ENCODE assay signal across 14 cellular contexts in the genomic region with DNA sequence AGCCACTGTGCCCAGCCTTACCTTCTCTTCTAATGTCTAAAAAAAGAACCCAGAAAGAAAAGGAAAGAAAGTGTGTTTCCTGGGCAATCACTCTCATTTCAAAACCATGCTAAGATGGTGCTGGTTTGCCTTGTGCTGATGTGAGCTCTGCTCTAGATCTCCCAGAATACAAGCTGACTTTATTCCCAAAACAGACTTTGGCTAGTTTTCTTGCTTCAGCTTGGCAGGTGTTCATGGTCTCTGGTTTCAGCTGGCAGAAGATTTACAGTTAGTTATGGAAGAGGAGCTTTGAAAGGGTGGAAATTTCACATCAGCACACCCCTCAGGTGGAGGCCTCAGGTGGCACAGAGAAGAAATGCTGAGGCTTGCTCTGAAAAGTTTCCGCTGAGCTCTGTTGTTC. TPM values are rescaled to one million over a fixed set of nuclear protein-coding genes. Genes with fewer than 3 reads are reported as not detected.
DNase-seq lines count a peak whose midpoint lies in the region; TF ChIP-seq lines count a peak whose summit lies in the region.
"Had no signal": no experiment of that assay in that cellular context is flagged by ENCODE, and none has a peak within 500 bp of the region (broad histone marks: within the 10 kb centered on the region; RNA-seq: fewer than 3 reads in every experiment).

No MANE protein-coding gene starts in this region.

- WGBS in esophagus muscularis mucosa: 86% methylated on average over 1 of the region's 1 CpG
- WGBS in stomach, 5 donors: 94 to 100% (median 96%) methylated on average over 1 of the region's 1 CpG
- 100% methylated on average over 1 of the region's 1 CpG for WGBS in mesenchymal stem cell

- H3K4me3 ChIP-seq in esophagus muscularis mucosa (no peak overlapping the region), stomach (no peak overlapping the region), mesenchymal stem cell (ENCODE audit: insufficient read depth in 1 of 2, low read depth in 1 of 2, low read length in 2 of 2) (no peak overlapping the region), MG63 (no peak overlapping the region)
- H3K4me3 ChIP-seq: K562 had no signal

- H2AFZ ChIP-seq in mesenchymal stem cell (ENCODE audit: low read depth, low read length): no peak overlapping the region

- no peak overlapping the region for H3K18ac ChIP-seq in mesenchymal stem cell (ENCODE audit: low read depth in 1 of 2, low read length in 2 of 2)

- H3K9ac ChIP-seq in mesenchymal stem cell (ENCODE audit: low read length): no peak overlapping the region

- H3K36me3 ChIP-seq in esophagus muscularis mucosa: no peaks in the 10 kb centered on the region
- H3K36me3 ChIP-seq in stomach: no peaks in the 10 kb centered on the region
- H3K36me3 ChIP-seq in mesenchymal stem cell (ENCODE audit: control insufficient read depth in 1 of 2, insufficient read depth in 2 of 2, low read depth in 1 of 2, low read length in 2 of 2): no peaks in the 10 kb centered on the region
- H3K36me3 ChIP-seq in MG63: no peaks in the 10 kb centered on the region

- H4K8ac ChIP-seq in mesenchymal stem cell (ENCODE audit: low read length): no peak overlapping the region

- TF ChIP-seq POLR2A in esophagus muscularis mucosa (IDR thresholded peaks at IDR 0.05; ENCODE audit: low read depth): no peak
- no peak for TF ChIP-seq POLR2A in stomach (IDR thresholded peaks at IDR 0.05)

- H4K91ac ChIP-seq in mesenchymal stem cell (ENCODE audit: low read length): no peak overlapping the region

- H3K9me3 ChIP-seq in esophagus muscularis mucosa (no peaks in the 10 kb centered on the region), stomach (no peaks in the 10 kb centered on the region), mesenchymal stem cell (ENCODE audit: control insufficient read depth, low read length) (no peaks in the 10 kb centered on the region), MG63 (no peaks in the 10 kb centered on the region)

- H3K27me3 ChIP-seq in esophagus muscularis mucosa (no peaks in the 10 kb centered on the region), stomach (no peaks in the 10 kb centered on the region), mesenchymal stem cell (ENCODE audit: control insufficient read depth in 1 of 2, insufficient read depth in 1 of 2, low read length in 2 of 2) (no peaks in the 10 kb centered on the region), MG63 (no peaks in the 10 kb centered on the region)

- H3K4me1 ChIP-seq in esophagus muscularis mucosa (peaks cover 3 to 31% (median 16%) of the 10 kb centered on the region in 4 donors), stomach (peaks cover 0 to 9% (median 2%) of the 10 kb centered on the region in 4 donors), mesenchymal stem cell (ENCODE audit: control insufficient read depth, insufficient read depth, low read depth, low read length) (no peaks in the 10 kb centered on the region)

- H3K4ac ChIP-seq in mesenchymal stem cell (ENCODE audit: low read depth in 1 of 2, low read length in 2 of 2): no peak overlapping the region

- no peak overlapping the region for H2BK12ac ChIP-seq in mesenchymal stem cell (ENCODE audit: low read length in 2 of 2)

- no peaks in the 10 kb centered on the region for H3K79me1 ChIP-seq in mesenchymal stem cell (replicated peaks; ENCODE audit: low read length, poor library complexity, severe bottlenecking)

- H3K23ac ChIP-seq in mesenchymal stem cell (ENCODE audit: low read length in 2 of 2): no peak overlapping the region

- H2AK5ac ChIP-seq in mesenchymal stem cell (ENCODE audit: low read length, severe bottlenecking): no peak overlapping the region

- H2BK120ac ChIP-seq in mesenchymal stem cell (ENCODE audit: low read depth, low read length): no peak overlapping the region

- TF ChIP-seq EP300 in esophagus muscularis mucosa (IDR thresholded peaks at IDR 0.05) (no peak), stomach (IDR thresholded peaks at IDR 0.05) (no peak)

- no peak overlapping the region for H2BK15ac ChIP-seq in mesenchymal stem cell (ENCODE audit: low read depth, poor library complexity, severe bottlenecking)

- peak; percentile 93 for DNase-seq in NCI-H2171 treated with DMSO at 0.1 percent for 48 hours (lab: John Stamatoyannopoulos, UW)
- no peak for DNase-seq in esophagus muscularis mucosa (ENCODE audit: extremely low spot score)
- peak; percentile 36 for DNase-seq in myocyte (ENCODE audit: low read depth)
- DNase-seq in superior temporal gyrus (ENCODE audit: extremely low spot score): peak; percentile 31
- DNase-seq in stomach: no peak
- DNase-seq in mesenchymal stem cell: no peak
- no peak for DNase-seq in MG63
- DNase-seq: CD8-positive, alpha-beta memory T cell; GOT3; NCI-H1048; NCI-H524 treated with DMSO at 0.1 percent for 48 hours had no signal

- H3K4me2 ChIP-seq in mesenchymal stem cell (ENCODE audit: low read length, poor library complexity, severe bottlenecking): no peak overlapping the region

- H2BK5ac ChIP-seq in mesenchymal stem cell (ENCODE audit: low read depth, low read length, poor library complexity, severe bottlenecking): no peak overlapping the region

- TF ChIP-seq CTCF in esophagus muscularis mucosa (IDR thresholded peaks at IDR 0.05) (no peak), stomach (IDR thresholded peaks at IDR 0.05) (no peak)

- H3K27ac ChIP-seq in esophagus muscularis mucosa (replicated peaks in 1 of 4) (peak overlapping the region; percentile 27 to 71 (median 60)), stomach (no peak overlapping the region), mesenchymal stem cell (ENCODE audit: low read length, poor library complexity, severe bottlenecking) (no peak overlapping the region)
- H3K27ac ChIP-seq: HL-60 had no signal

- intact Hi-C loops in esophagus muscularis mucosa (cut with DNase I): no loop called here
- intact Hi-C loops in stomach (cut with DNase I; ENCODE audit: low total_unique reads): no loop called here

- H3K14ac ChIP-seq in mesenchymal stem cell (ENCODE audit: low read length in 2 of 2): no peak overlapping the region

RNA-seq across cellular contexts. Expression of a gene that starts 34.4 kb away (rescaled TPM):
- under 1 TPM in 3 of 4 donors, not detected in 1; 0.34 to 0.83 (median 0.71) TPM for total RNA-seq in esophagus muscularis mucosa
- total RNA-seq in myocyte: 0.35 TPM in 1 of 2 replicates, not detected in the other
- polyA plus RNA-seq in myocyte (2012): 1.3 TPM
- 1 to 10 TPM in 2 of 5 donors, not detected in 3; 4.1 to 6.2 TPM for total RNA-seq in stomach
- 10 to 100 TPM in 1 of 3 donors, 1 to 10 TPM in 2; 3.2 to 13.1 (median 6.8) TPM for polyA plus RNA-seq in stomach
- 0.91 TPM for polyA plus RNA-seq in mesenchymal stem cell (2013, experiment 1 of 2)
- polyA plus RNA-seq in mesenchymal stem cell (2013, experiment 2 of 2): 0.70 TPM
- not detected in 2 replicates for total RNA-seq in MG63 (2014; rRNA removed; shearing (Covaris generic); ENCODE audit: low replicate concordance)
- total RNA-seq: SK-MEL-5 had no signal
- polyA plus RNA-seq: K562 had no signal

RNA-seq across cellular contexts. Expression of a gene that starts 43.6 kb away (rescaled TPM):
- total RNA-seq in esophagus muscularis mucosa (100 to 1,000 TPM; 196 to 334 (median 265) TPM), myocyte (4.7 and 6.7 TPM in 2 replicates), stomach (10 to 100 TPM in 4 of 5 donors, under 1 TPM in 1; under 0.01 to 29.3 (median 16.9) TPM)
- polyA plus RNA-seq in myocyte (2012): 14.7 TPM
- polyA plus RNA-seq in stomach: 10 to 100 TPM in 1 of 3 donors, 1 to 10 TPM in 2; 3.5 to 27.5 (median 5.6) TPM
- 2.0 TPM for polyA plus RNA-seq in mesenchymal stem cell (2013, experiment 1 of 2)
- 2.4 TPM for polyA plus RNA-seq in mesenchymal stem cell (2013, experiment 2 of 2)
- total RNA-seq in MG63 (2014; rRNA removed; shearing (Covaris generic); ENCODE audit: low replicate concordance): 5.2 and 7.1 TPM in 2 replicates
- total RNA-seq: K562 had no signal
- polyA plus RNA-seq: K562 had no signal

Comparison
In these comparisons a context has a peak if more than half of its experiments do, and no peak if none do; other contexts are left out.
1. DNase-seq: peak in NCI-H2171 treated with DMSO at 0.1 percent for 48 hours (single experiment), myocyte (single experiment) and superior temporal gyrus (single experiment); none in esophagus muscularis mucosa (single experiment), stomach (single experiment), mesenchymal stem cell (single experiment) and MG63 (single experiment).
2. H3K27ac ChIP-seq: peak in esophagus muscularis mucosa (4 of 4); none in stomach (0 of 5) and mesenchymal stem cell (single experiment).
3. RNA of a gene that starts 43.6 kb away (total RNA-seq): 196 to 334 TPM in esophagus muscularis mucosa; under 0.01 to 29.3 TPM in stomach, 5.2 to 7.1 TPM in MG63 and 4.7 to 6.7 TPM in myocyte; every median in the first group is over 4 times any median in the second.